Comparison of ENCODE assay signal across 14 cellular contexts in genomic region chr2:128032092-128032491, GRCh38.
"Had no signal": no experiment of that assay in that cellular context is flagged by ENCODE, and none has a peak within 500 bp of the region (broad histone marks: within the 10 kb centered on the region; RNA-seq: fewer than 3 reads in every experiment).

No MANE protein-coding gene starts in this region.

- H3K27ac ChIP-seq: colonic mucosa, hepatocyte, sigmoid colon, skin epidermis had no signal

- H3K79me2 ChIP-seq: hepatocyte had no signal

- H3K9me3 ChIP-seq: colonic mucosa had no signal

- FAIRE-seq: islet of Langerhans, urothelium cell line had no signal

- H3K4me1 ChIP-seq: colonic mucosa had no signal

- H3K4me3 ChIP-seq: colonic mucosa, hepatocyte, sigmoid colon, skin epidermis had no signal

- DNase-seq: colonic mucosa; dermis blood vessel endothelial cell; foreskin melanocyte; head of caudate nucleus; kidney glomerular epithelial cell; naive thymus-derived CD4-positive, alpha-beta T cell; posterior cingulate gyrus; sigmoid colon; stimulated activated CD4-positive, alpha-beta T cell treated with anti-CD3 and anti-CD28 coated beads, Interleukin-12 subunit alpha, Interleukin-12 subunit beta, amount 100 ng/mL, for 4 hours; stimulated activated naive CD4-positive, alpha-beta T cell had no signal

- ATAC-seq: naive thymus-derived CD4-positive, alpha-beta T cell had no signal

- H3K4me2 ChIP-seq: hepatocyte had no signal

- H3K27me3 ChIP-seq: colonic mucosa, hepatocyte, sigmoid colon had no signal

- H2AFZ ChIP-seq: hepatocyte had no signal

- H3K36me3 ChIP-seq: colonic mucosa, sigmoid colon had no signal
